Comparison of ENCODE assay signal across 1 cellular context in the genomic region with DNA sequence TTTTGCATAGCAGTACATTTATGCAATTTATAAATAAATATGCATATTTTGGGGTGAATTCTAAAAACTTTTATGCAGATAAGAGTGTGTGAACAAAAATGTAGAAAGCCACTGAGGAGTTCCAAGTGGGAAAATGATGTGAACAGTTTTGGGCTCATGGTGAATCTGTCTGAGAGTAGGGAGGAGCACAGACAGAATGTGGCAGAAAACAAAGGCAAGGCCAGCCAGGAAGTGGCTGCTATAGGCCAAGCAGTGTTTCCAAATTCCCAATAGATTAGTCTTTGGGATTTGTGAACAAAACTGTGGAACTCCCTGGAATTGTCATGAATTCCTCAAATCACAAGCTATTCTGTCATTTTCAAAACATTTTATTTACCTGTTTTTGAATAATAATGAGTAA.
TF ChIP-seq lines count a peak whose summit lies in the region.

No MANE protein-coding gene starts in this region.

TF ChIP-seq in WTC11, 78 proteins besides CTCF, POLR2A, EP300 and RAD21 (continued from another document):
- TF ChIP-seq GRHL2 (CRISPR knock-in tag; IDR thresholded peaks at IDR 0.05; ENCODE audit: insufficient replicate concordance, severe bottlenecking) (no peak), AFF4 (CRISPR knock-in tag; IDR thresholded peaks at IDR 0.05; ENCODE audit: borderline replicate concordance) (no peak), USF1 (CRISPR knock-in tag; IDR thresholded peaks at IDR 0.05) (no peak), E2F4 (CRISPR knock-in tag; IDR thresholded peaks at IDR 0.05; ENCODE audit: borderline replicate concordance, low read depth) (no peak), EMX1 (CRISPR knock-in tag; IDR thresholded peaks at IDR 0.05) (no peak)
